ENCODE assay signal across 24 cellular contexts in the genomic region with DNA sequence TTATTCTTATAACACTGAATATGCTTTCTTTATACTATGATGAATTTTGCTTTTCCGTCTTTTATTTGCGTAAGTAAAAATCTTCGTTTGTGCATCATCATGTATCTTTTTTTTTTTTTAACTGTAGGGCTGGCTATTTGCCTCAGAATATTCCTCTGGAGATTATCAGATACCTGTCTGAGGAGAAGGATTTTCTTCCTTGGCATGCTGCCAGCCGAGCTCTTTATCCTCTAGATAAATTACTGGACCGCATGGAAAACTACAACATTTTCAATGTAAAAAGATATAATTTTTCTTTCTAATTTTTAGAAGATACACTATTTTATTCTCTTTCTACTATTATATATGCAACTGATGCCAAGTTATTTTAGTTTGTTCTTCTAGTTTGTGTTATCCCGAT.
"Had no signal": no experiment of that assay in that cellular context is flagged by ENCODE, and none has a peak within 500 bp of the region (broad histone marks: within the 10 kb centered on the region; RNA-seq: fewer than 3 reads in every experiment).

No MANE protein-coding gene starts in this region.

- H3K27me3 Mint-ChIP-seq: activated B cell treated with CpG ODN at 0.5 μM for 24 hours; activated CD4-positive, alpha-beta T cell treated with anti-CD3 and anti-CD28 coated beads, Interleukin-2, amount 10 ng/mL, durations not matched to agents 24 days and 14 days; activated CD8-positive, alpha-beta memory T cell treated with anti-CD3 and anti-CD28 coated beads, Interleukin-2, amount 10 ng/mL, durations not matched to agents 7 days and 5 days; activated naive CD4-positive, alpha-beta T cell treated with anti-CD3 and anti-CD28 coated beads, Interleukin-2, amount 50 U/mL, for 24 hours; activated T-cell treated with anti-CD3 and anti-CD28 coated beads, Interleukin-2, amount 50 U/mL, for 24 hours had no signal

- DNase-seq: activated B cell treated with CpG ODN at 0.5 μM for 24 hours; activated CD4-positive, alpha-beta T cell treated with anti-CD3 and anti-CD28 coated beads for 1 hour; activated CD4-positive, alpha-beta T cell treated with anti-CD3 and anti-CD28 coated beads, Interleukin-2, amount 10 ng/mL, durations not matched to agents 24 days and 14 days; activated CD4-positive, alpha-beta T cell treated with anti-CD3 and anti-CD28 coated beads, Interleukin-2, amount 50 U/mL, for 48 hours; activated CD8-positive, alpha-beta memory T cell treated with anti-CD3 and anti-CD28 coated beads, Interleukin-2, amount 10 ng/mL, durations not matched to agents 7 days and 5 days; activated effector memory CD4-positive, alpha-beta T cell treated with Interleukin-2 at 50 U/mL for 16 hours; activated naive CD4-positive, alpha-beta T cell; activated T-cell treated with anti-CD3 and anti-CD28 coated beads, Interleukin-2, amount 50 U/mL, for 24 hours; central memory CD4-positive, alpha-beta T cell; cortex of kidney; Karpas-422; MM.1S; NCI-H1105; NCI-H146; NCI-H187 treated with DMSO at 0.1 percent for 48 hours; NCI-H2107; NCI-H446; PC-3; SHP77; T-helper 9 cell had no signal

- ATAC-seq: activated CD8-positive, alpha-beta memory T cell treated with anti-CD3 and anti-CD28 coated beads, Interleukin-2, amount 10 ng/mL, durations not matched to agents 7 days and 5 days; body of pancreas; PC-3 had no signal

- H3K4me3 Mint-ChIP-seq: activated B cell treated with CpG ODN at 0.5 μM for 24 hours; activated CD4-positive, alpha-beta T cell treated with anti-CD3 and anti-CD28 coated beads, Interleukin-2, amount 10 ng/mL, durations not matched to agents 24 days and 14 days; activated CD8-positive, alpha-beta memory T cell treated with anti-CD3 and anti-CD28 coated beads, Interleukin-2, amount 10 ng/mL, durations not matched to agents 7 days and 5 days; activated naive CD4-positive, alpha-beta T cell treated with anti-CD3 and anti-CD28 coated beads, Interleukin-2, amount 50 U/mL, for 24 hours; activated T-cell treated with anti-CD3 and anti-CD28 coated beads, Interleukin-2, amount 50 U/mL, for 24 hours; activated T-helper 1 cell treated with anti-CD3 and anti-CD28 coated beads, Interleukin-12 subunit alpha, Interleukin-12 subunit beta, Interleukin-2, Interleukin-4 antibody, amounts not matched to agents 30 ng/mL and 10 ng/mL and 1 ng/mL, durations not matched to agents 14 hours and 24 hours and 36 hours; T-helper 1 cell treated with Interleukin-12 subunit alpha and Interleukin-12 subunit beta and Interleukin-4 antibody, amounts not matched to agents 30 μg/mL and 1 μg/mL, for 36 hours had no signal

- H3K27ac Mint-ChIP-seq: activated B cell treated with CpG ODN at 0.5 μM for 24 hours; activated CD4-positive, alpha-beta T cell treated with anti-CD3 and anti-CD28 coated beads, Interleukin-2, amount 10 ng/mL, durations not matched to agents 24 days and 14 days; activated CD8-positive, alpha-beta memory T cell treated with anti-CD3 and anti-CD28 coated beads, Interleukin-2, amount 10 ng/mL, durations not matched to agents 7 days and 5 days; activated naive CD4-positive, alpha-beta T cell treated with anti-CD3 and anti-CD28 coated beads, Interleukin-2, amount 50 U/mL, for 24 hours; activated T-cell treated with anti-CD3 and anti-CD28 coated beads, Interleukin-2, amount 50 U/mL, for 24 hours; activated T-helper 1 cell treated with anti-CD3 and anti-CD28 coated beads, Interleukin-12 subunit alpha, Interleukin-12 subunit beta, Interleukin-2, Interleukin-4 antibody, amounts not matched to agents 30 ng/mL and 10 ng/mL and 1 ng/mL, durations not matched to agents 14 hours and 24 hours and 36 hours; T-helper 1 cell treated with Interleukin-12 subunit alpha and Interleukin-12 subunit beta and Interleukin-4 antibody, amounts not matched to agents 30 μg/mL and 1 μg/mL, for 36 hours had no signal

- H3K9me3 Mint-ChIP-seq: activated B cell treated with CpG ODN at 0.5 μM for 24 hours; activated CD4-positive, alpha-beta T cell treated with anti-CD3 and anti-CD28 coated beads, Interleukin-2, amount 10 ng/mL, durations not matched to agents 24 days and 14 days; activated naive CD4-positive, alpha-beta T cell treated with anti-CD3 and anti-CD28 coated beads, Interleukin-2, amount 50 U/mL, for 24 hours; activated T-helper 1 cell treated with anti-CD3 and anti-CD28 coated beads, Interleukin-12 subunit alpha, Interleukin-12 subunit beta, Interleukin-2, Interleukin-4 antibody, amounts not matched to agents 30 ng/mL and 10 ng/mL and 1 ng/mL, durations not matched to agents 14 hours and 24 hours and 36 hours had no signal

- H3K36me3 Mint-ChIP-seq: activated CD8-positive, alpha-beta memory T cell treated with anti-CD3 and anti-CD28 coated beads, Interleukin-2, amount 10 ng/mL, durations not matched to agents 7 days and 5 days; activated naive CD4-positive, alpha-beta T cell treated with anti-CD3 and anti-CD28 coated beads, Interleukin-2, amount 50 U/mL, for 24 hours had no signal

- H3K4me1 Mint-ChIP-seq: activated B cell treated with CpG ODN at 0.5 μM for 24 hours; activated CD4-positive, alpha-beta T cell treated with anti-CD3 and anti-CD28 coated beads, Interleukin-2, amount 10 ng/mL, durations not matched to agents 24 days and 14 days; activated CD8-positive, alpha-beta memory T cell treated with anti-CD3 and anti-CD28 coated beads, Interleukin-2, amount 10 ng/mL, durations not matched to agents 7 days and 5 days; activated naive CD4-positive, alpha-beta T cell treated with anti-CD3 and anti-CD28 coated beads, Interleukin-2, amount 50 U/mL, for 24 hours had no signal
